Comparison of ENCODE assay signal across 21 cellular contexts in the genomic region with DNA sequence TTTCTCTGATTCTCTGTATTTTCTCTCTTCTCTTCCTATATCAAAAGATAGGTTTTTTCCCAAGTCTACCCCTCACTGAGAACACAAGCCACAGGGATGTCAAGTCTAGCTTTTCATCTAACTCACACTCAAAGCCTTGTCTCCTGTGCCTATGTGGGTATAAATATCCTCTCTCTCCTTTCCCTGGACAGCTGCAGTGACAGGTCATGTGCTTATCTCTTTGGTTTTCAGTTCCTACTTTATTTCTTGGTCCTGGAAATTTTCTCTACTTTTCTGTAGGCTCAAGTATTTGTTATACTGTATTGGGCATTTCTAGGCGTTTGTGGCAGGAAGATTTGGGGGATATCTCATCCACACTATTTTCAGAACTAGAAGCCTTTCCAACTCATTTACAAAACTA.
"Had no signal": no experiment of that assay in that cellular context is flagged by ENCODE, and none has a peak within 500 bp of the region (broad histone marks: within the 10 kb centered on the region; RNA-seq: fewer than 3 reads in every experiment).

No MANE protein-coding gene starts in this region.

- DNase-seq: effector memory CD8-positive, alpha-beta T cell; esophagus squamous epithelium; foreskin fibroblast; kidney; left cardiac atrium; mesendoderm; naive thymus-derived CD4-positive, alpha-beta T cell; psoas muscle; retina; stimulated activated CD4-positive, alpha-beta T cell treated with anti-CD3 and anti-CD28 coated beads, Interleukin-2, amount 100 ng/mL, for 24 hours; stimulated activated CD4-positive, alpha-beta T cell treated with anti-CD3 and anti-CD28 coated beads, Interleukin-4, amount 100 ng/mL, for 4 hours; stimulated activated naive B cell treated with anti-CD40 and anti-IgM and Interleukin-4, amounts not matched to agents 10 μg/mL and 1 μg/mL and 100 μg/mL, for 72 hours; substantia nigra; transverse colon had no signal

- ATAC-seq: effector memory CD8-positive, alpha-beta T cell; gastroesophageal sphincter; naive thymus-derived CD4-positive, alpha-beta T cell; psoas muscle; sciatic nerve; stimulated activated naive B cell treated with anti-CD40 and anti-IgM and Interleukin-4, amounts not matched to agents 10 μg/mL and 1 μg/mL and 100 μg/mL, for 72 hours had no signal

- H3K4me1 ChIP-seq: gastroesophageal sphincter, psoas muscle had no signal

- H3K9me3 ChIP-seq: neutrophil, thoracic aorta had no signal

- H3K27ac ChIP-seq: epithelial cell of prostate, esophagus squamous epithelium, gastroesophageal sphincter, neutrophil, psoas muscle, skin epidermis, stomach, thoracic aorta, transverse colon had no signal

- H3K36me3 ChIP-seq: esophagus squamous epithelium, gastroesophageal sphincter, neutrophil, stomach, thoracic aorta, transverse colon had no signal

- H3K4me3 ChIP-seq: esophagus squamous epithelium, gastroesophageal sphincter, psoas muscle, skin epidermis, stomach, thoracic aorta, transverse colon had no signal
